ENCODE assay signal across 21 cellular contexts in genomic region chr19:3142938-3143337, GRCh38. TPM values are rescaled to one million over a fixed set of nuclear protein-coding genes. Genes with fewer than 3 reads are reported as not detected.
DNase-seq lines count a peak whose midpoint lies in the region; ATAC-seq, FAIRE-seq and TF ChIP-seq lines count a peak whose summit lies in the region.
"Had no signal": no experiment of that assay in that cellular context is flagged by ENCODE, and none has a peak within 500 bp of the region (broad histone marks: within the 10 kb centered on the region; RNA-seq: fewer than 3 reads in every experiment).

No MANE protein-coding gene starts in this region.

- CTCF ChIA-PET in A549 (lab: Yijun Ruan, JAX) = interaction anchor here (8.0 to 8.8 kb wide), 2 partner anchors 15 to 19 kb away, joined by 87 to 96 read pairs; no protein-coding TSS in a partner anchor

- H3K4me1 Mint-ChIP-seq in activated T-helper 2 cell treated with anti-CD3 and anti-CD28 coated beads, Interferon-gamma antibody, Interleukin-2, Interleukin-4, amounts not matched to agents 10 μg/mL and 5 μg/mL and 100 μg/mL, durations not matched to agents 14 hours and 24 hours and 36 hours (ENCODE audit: low read depth) = peaks cover 35% of the 10 kb centered on the region
- H3K4me1 Mint-ChIP-seq in mesothelial cell of epicardium = no peaks in the 10 kb centered on the region
- H3K4me1 Mint-ChIP-seq: brain, neural crest cell had no signal

- peak overlapping the region; percentile 91 to 92 for H3K27ac ChIP-seq in A549
- peak overlapping the region; percentile 94 for H3K27ac ChIP-seq in GM23248
- H3K27ac ChIP-seq in left lung = peak overlapping the region; percentile 83 to 96
- H3K27ac ChIP-seq: VCaP had no signal

- ATAC-seq in A549 = no peak
- ATAC-seq in left lung = no peak

- H3K36me3 Mint-ChIP-seq in activated T-helper 2 cell treated with anti-CD3 and anti-CD28 coated beads, Interferon-gamma antibody, Interleukin-2, Interleukin-4, amounts not matched to agents 10 μg/mL and 5 μg/mL and 100 μg/mL, durations not matched to agents 14 hours and 24 hours and 36 hours (ENCODE audit: low read depth) = peaks cover 52% of the 10 kb centered on the region
- H3K36me3 Mint-ChIP-seq in mesothelial cell of epicardium = no peaks in the 10 kb centered on the region
- H3K36me3 Mint-ChIP-seq: brain had no signal

- TF ChIP-seq EP300 in A549 (IDR thresholded peaks at IDR 0.05) = no peak

- H3K27me3 ChIP-seq in GM23248 (replicated peaks; ENCODE audit: insufficient read depth) (no peaks in the 10 kb centered on the region), left lung (no peaks in the 10 kb centered on the region)

- DNase-seq in A549 (ENCODE audit: low read depth in 1 of 2, low spot score in 1 of 2) (no peak), GM23248 (peak; percentile 34), left lung (no peak), UCSD-AML1 (lab: John Stamatoyannopoulos, UW; ENCODE audit: unreplicated experiment) (no peak), mesothelial cell of epicardium (ENCODE audit: low spot score in 2 of 2, unreplicated experiment in 2 of 2) (no peak), NCI-H2196 (lab: John Stamatoyannopoulos, UW; ENCODE audit: unreplicated experiment) (no peak), DMS79 (lab: John Stamatoyannopoulos, UW) (no peak)
- no peak for DNase-seq in activated T-helper 2 cell treated with anti-CD3 and anti-CD28 coated beads, Interferon-gamma antibody, Interleukin-2, Interleukin-4, amounts not matched to agents 10 μg/mL and 5 μg/mL and 100 μg/mL, durations not matched to agents 14 hours and 24 hours and 36 hours (ENCODE audit: low spot score)
- DNase-seq: activated naive CD4-positive, alpha-beta T cell; effector CD4-positive, alpha-beta T cell; foreskin melanocyte; mesendoderm; NCI-H1105; NCI-H226; stimulated activated naive CD4-positive, alpha-beta T cell had no signal

- TF ChIP-seq CTCF in A549 (IDR thresholded peaks at IDR 0.05) = no peak
- TF ChIP-seq CTCF in left lung (IDR thresholded peaks at IDR 0.05) = no peak
- TF ChIP-seq CTCF in mesothelial cell of epicardium (IDR thresholded peaks at IDR 0.05; ENCODE audit: unreplicated experiment) = no peak

- no peaks in the 10 kb centered on the region for H3K9me2 ChIP-seq in GM23248 (ENCODE audit: insufficient read depth)

- POLR2A ChIA-PET in A549 (lab: Yijun Ruan, JAX) = no interaction called here

- no peaks in the 10 kb centered on the region for H3K36me3 ChIP-seq in GM23248 (ENCODE audit: low read depth)
- H3K36me3 ChIP-seq in left lung = no peaks in the 10 kb centered on the region

- WGBS in A549 (ENCODE audit: missing lambda C conversion rate) = 72% methylated on average over 8 of the region's 9 CpGs
- WGBS in GM23248 (ENCODE audit: low coverage in 1 of 2, low lambda C conversion rate in 2 of 2, missing lambda C conversion rate in 2 of 2), 2 experiments = 63 to 68% methylated on average over 9 of the region's 9 CpGs

- H3K4me2 ChIP-seq in A549 (no peak overlapping the region; the same call in 2 of the 3 replicates), GM23248 (ENCODE audit: unreplicated experiment) (peak overlapping the region; percentile 53)

- H3F3A ChIP-seq in GM23248 (ENCODE audit: insufficient read depth) = peaks cover 22% of the 10 kb centered on the region

- H3K27me3 Mint-ChIP-seq in activated T-helper 2 cell treated with anti-CD3 and anti-CD28 coated beads, Interferon-gamma antibody, Interleukin-2, Interleukin-4, amounts not matched to agents 10 μg/mL and 5 μg/mL and 100 μg/mL, durations not matched to agents 14 hours and 24 hours and 36 hours (ENCODE audit: low read depth) = no peaks in the 10 kb centered on the region
- H3K27me3 Mint-ChIP-seq in mesothelial cell of epicardium (ENCODE audit: low read depth) = peaks cover 4% of the 10 kb centered on the region

- H4K20me1 ChIP-seq in GM23248 (ENCODE audit: insufficient read depth) = no peaks in the 10 kb centered on the region

- peak overlapping the region; percentile 76 for H3K9ac ChIP-seq in GM23248

- H3K9me3 ChIP-seq in A549 = no peaks in the 10 kb centered on the region
- H3K9me3 ChIP-seq in GM23248 (ENCODE audit: low read depth) = no peaks in the 10 kb centered on the region
- H3K9me3 ChIP-seq in left lung = no peaks in the 10 kb centered on the region

- peak overlapping the region; percentile 76 for H3K27ac Mint-ChIP-seq in activated T-helper 2 cell treated with anti-CD3 and anti-CD28 coated beads, Interferon-gamma antibody, Interleukin-2, Interleukin-4, amounts not matched to agents 10 μg/mL and 5 μg/mL and 100 μg/mL, durations not matched to agents 14 hours and 24 hours and 36 hours
- H3K27ac Mint-ChIP-seq in mesothelial cell of epicardium = no peak overlapping the region
- H3K27ac Mint-ChIP-seq: brain, IgD-negative memory B cell had no signal

- H3K9me3 Mint-ChIP-seq in activated T-helper 2 cell treated with anti-CD3 and anti-CD28 coated beads, Interferon-gamma antibody, Interleukin-2, Interleukin-4, amounts not matched to agents 10 μg/mL and 5 μg/mL and 100 μg/mL, durations not matched to agents 14 hours and 24 hours and 36 hours = no peaks in the 10 kb centered on the region
- peaks cover 7% of the 10 kb centered on the region for H3K9me3 Mint-ChIP-seq in mesothelial cell of epicardium
- H3K9me3 Mint-ChIP-seq: neural crest cell had no signal

- H3K4me3 Mint-ChIP-seq in activated T-helper 2 cell treated with anti-CD3 and anti-CD28 coated beads, Interferon-gamma antibody, Interleukin-2, Interleukin-4, amounts not matched to agents 10 μg/mL and 5 μg/mL and 100 μg/mL, durations not matched to agents 14 hours and 24 hours and 36 hours (ENCODE audit: low read depth) = no peak overlapping the region
- H3K4me3 Mint-ChIP-seq in mesothelial cell of epicardium = no peak overlapping the region
- H3K4me3 Mint-ChIP-seq: brain, neural crest cell had no signal

- intact Hi-C loops in activated T-helper 2 cell treated with anti-CD3 and anti-CD28 coated beads, Interferon-gamma antibody, Interleukin-2, Interleukin-4, amounts not matched to agents 10 μg/mL and 5 μg/mL and 100 μg/mL, durations not matched to agents 14 hours and 24 hours and 36 hours (cut with micrococcal nuclease) = loop anchor here (1.0 to 2.0 kb wide), 3 partner anchors 10 to 20 kb away; no protein-coding TSS in a partner anchor
- intact Hi-C loops in left lung (cut with DNase I) = no loop called here

- no peak for TF ChIP-seq POLR2A in A549 (IDR thresholded peaks at IDR 0.05; ENCODE audit: low read length)

- peak overlapping the region; percentile 78; the same call in 1 of the 2 replicates for H2AFZ ChIP-seq in GM23248

- H3K4me3 ChIP-seq in A549 (no peak overlapping the region), GM23248 (no peak overlapping the region), left lung (no peak overlapping the region)

- H3K4me1 ChIP-seq in A549 (peaks cover 17% of the 10 kb centered on the region), GM23248 (ENCODE audit: insufficient read depth) (peaks cover 13% of the 10 kb centered on the region), left lung (peaks cover 10 to 70% of the 10 kb centered on the region in 2 donors)

- no peak for TF ChIP-seq RAD21 in A549 (conservative IDR thresholded peaks at IDR 0.05 in 1 of 2, IDR thresholded peaks at IDR 0.05 in 1 of 2)

- no peaks in the 10 kb centered on the region for H3K79me2 ChIP-seq in GM23248 (ENCODE audit: insufficient read depth)

- in situ Hi-C loops in GM23248 (cut with MboI) = no loop called here

- no peak for FAIRE-seq in A549 (lab: Jason Lieb, UNC)
- FAIRE-seq: H54 had no signal

RNA-seq across cellular contexts. Expression of gene GNA15, which starts 7.1 kb away (rescaled TPM):
- polyA plus RNA-seq in A549 (2011; rRNA removed) (0.06 and 0.07 TPM in 2 replicates), A549 (2017; fragmentation: RNase III; extraction: RNeasy Plus Mini Kit Qiagen cat#74134 plus additional on column Dnase treatment) (0.04 TPM in 1 of 3 replicates, not detected in the others), GM23248 (2016; fragmentation: Nextera tagmentation; extraction: Ambion mirVana) (not detected in 2 replicates)
- 0.07 and 0.10 TPM in 2 replicates for polyA plus RNA-seq in A549 (2012; cell fraction: cytosol; rRNA removed)
- 0.16 TPM in 1 of 2 replicates, not detected in the other for polyA plus RNA-seq in A549 (2012; cell fraction: nucleus; rRNA removed)
- polyA minus RNA-seq in A549 (2011; rRNA and poly(A)+ RNA removed) = not detected in 2 replicates
- total RNA-seq in GM23248 (2014; rRNA removed; shearing (Covaris generic)) = not detected in 2 replicates
- total RNA-seq in activated T-helper 2 cell treated with anti-CD3 and anti-CD28 coated beads, Interferon-gamma antibody, Interleukin-2, Interleukin-4, amounts not matched to agents 10 μg/mL and 5 μg/mL and 100 μg/mL, durations not matched to agents 14 hours and 24 hours and 36 hours = 174 and 176 TPM in 2 replicates
- total RNA-seq in left lung (10 to 100 TPM; 17.6 to 35.9 TPM), mesothelial cell of epicardium (0.09 to 0.13 TPM (median 0.13 TPM) in 3 replicates)
- total RNA-seq: neural crest cell, SK-MEL-5 had no signal
- polyA plus RNA-seq: IgD-negative memory B cell had no signal

RNA-seq across cellular contexts. Expression of gene S1PR4, which starts 35.6 kb away (rescaled TPM):
- 0.09 TPM in 1 of 2 replicates, not detected in the other for polyA plus RNA-seq in A549 (2011; rRNA removed)
- 0.19 and 0.22 TPM in 2 replicates for polyA plus RNA-seq in A549 (2012; cell fraction: cytosol; rRNA removed)
- 0.77 and 1.0 TPM in 2 replicates for polyA plus RNA-seq in A549 (2012; cell fraction: nucleus; rRNA removed)
- polyA plus RNA-seq in A549 (2017; fragmentation: RNase III; extraction: RNeasy Plus Mini Kit Qiagen cat#74134 plus additional on column Dnase treatment) = 0.08 to 0.33 TPM (median 0.17 TPM) in 3 replicates
- not detected in 2 replicates for polyA minus RNA-seq in A549 (2011; rRNA and poly(A)+ RNA removed)
- total RNA-seq in GM23248 (2014; rRNA removed; shearing (Covaris generic)) = not detected in 2 replicates
- polyA plus RNA-seq in GM23248 (2016; fragmentation: Nextera tagmentation; extraction: Ambion mirVana) = not detected in 2 replicates
- 48.5 and 48.9 TPM in 2 replicates for total RNA-seq in activated T-helper 2 cell treated with anti-CD3 and anti-CD28 coated beads, Interferon-gamma antibody, Interleukin-2, Interleukin-4, amounts not matched to agents 10 μg/mL and 5 μg/mL and 100 μg/mL, durations not matched to agents 14 hours and 24 hours and 36 hours
- 10 to 100 TPM in 1 of 2 donors, 1 to 10 TPM in 1; 9.3 to 20.8 TPM for total RNA-seq in left lung
- total RNA-seq in mesothelial cell of epicardium = not detected in 3 replicates
- total RNA-seq: neural crest cell, SK-MEL-5 had no signal

RNA-seq across cellular contexts. Expression of gene NCLN, which starts 42.8 kb away (rescaled TPM):
- polyA plus RNA-seq in A549 (2011; rRNA removed) = 22.8 and 27.6 TPM in 2 replicates
- polyA plus RNA-seq in A549 (2012; cell fraction: cytosol; rRNA removed) = 67.0 and 93.6 TPM in 2 replicates
- polyA plus RNA-seq in A549 (2012; cell fraction: nucleus; rRNA removed) = 158 and 222 TPM in 2 replicates
- polyA plus RNA-seq in A549 (2017; fragmentation: RNase III; extraction: RNeasy Plus Mini Kit Qiagen cat#74134 plus additional on column Dnase treatment) = 55.5 to 58.5 TPM (median 55.5 TPM) in 3 replicates
- polyA minus RNA-seq in A549 (2011; rRNA and poly(A)+ RNA removed) = 22.9 and 32.2 TPM in 2 replicates
- total RNA-seq in GM23248 (2014; rRNA removed; shearing (Covaris generic)) = 73.0 and 76.5 TPM in 2 replicates
- 84.8 and 91.3 TPM in 2 replicates for polyA plus RNA-seq in GM23248 (2016; fragmentation: Nextera tagmentation; extraction: Ambion mirVana)
- 86.3 and 88.1 TPM in 2 replicates for total RNA-seq in activated T-helper 2 cell treated with anti-CD3 and anti-CD28 coated beads, Interferon-gamma antibody, Interleukin-2, Interleukin-4, amounts not matched to agents 10 μg/mL and 5 μg/mL and 100 μg/mL, durations not matched to agents 14 hours and 24 hours and 36 hours
- total RNA-seq in left lung = 100 to 1,000 TPM in 1 of 2 donors, 10 to 100 TPM in 1; 67.7 to 121 TPM
- 51.2 to 53.0 TPM (median 51.5 TPM) in 3 replicates for total RNA-seq in mesothelial cell of epicardium

RNA-seq across cellular contexts. Expression of gene GNA11, which starts 48.8 kb away (rescaled TPM):
- polyA plus RNA-seq in A549 (2011; rRNA removed) (5.5 and 8.6 TPM in 2 replicates), A549 (2017; fragmentation: RNase III; extraction: RNeasy Plus Mini Kit Qiagen cat#74134 plus additional on column Dnase treatment) (29.0 to 32.8 TPM (median 30.5 TPM) in 3 replicates), GM23248 (2016; fragmentation: Nextera tagmentation; extraction: Ambion mirVana) (14.2 and 15.0 TPM in 2 replicates)
- 24.3 and 29.2 TPM in 2 replicates for polyA plus RNA-seq in A549 (2012; cell fraction: cytosol; rRNA removed)
- 26.9 and 28.9 TPM in 2 replicates for polyA plus RNA-seq in A549 (2012; cell fraction: nucleus; rRNA removed)
- 6.7 and 19.2 TPM in 2 replicates for polyA minus RNA-seq in A549 (2011; rRNA and poly(A)+ RNA removed)
- 69.9 and 99.3 TPM in 2 replicates for total RNA-seq in GM23248 (2014; rRNA removed; shearing (Covaris generic))
- 5.6 and 7.1 TPM in 2 replicates for total RNA-seq in activated T-helper 2 cell treated with anti-CD3 and anti-CD28 coated beads, Interferon-gamma antibody, Interleukin-2, Interleukin-4, amounts not matched to agents 10 μg/mL and 5 μg/mL and 100 μg/mL, durations not matched to agents 14 hours and 24 hours and 36 hours
- total RNA-seq in left lung (10 to 100 TPM; 57.2 to 59.9 TPM), mesothelial cell of epicardium (35.9 to 40.0 TPM (median 36.3 TPM) in 3 replicates)

Comparison
In these comparisons a context has a peak if more than half of its experiments do, and no peak if none do; other contexts are left out.
1. RNA of gene GNA15, which starts 7.1 kb away (total RNA-seq): 174 to 176 TPM in activated T-helper 2 cell treated with anti-CD3 and anti-CD28 coated beads, Interferon-gamma antibody, Interleukin-2, Interleukin-4, amounts not matched to agents 10 μg/mL and 5 μg/mL and 100 μg/mL, durations not matched to agents 14 hours and 24 hours and 36 hours and 17.6 to 35.9 TPM in left lung; 0.09 to 0.13 TPM in mesothelial cell of epicardium and not detected in GM23248; every median in the first group is over 10 times any median in the second.
2. Peak in every context shown above with its lines, with median percentiles within 50 percentile points of each other: H3K27ac ChIP-seq.